9 cellular contexts compared by ENCODE assay signal in the genomic region with DNA sequence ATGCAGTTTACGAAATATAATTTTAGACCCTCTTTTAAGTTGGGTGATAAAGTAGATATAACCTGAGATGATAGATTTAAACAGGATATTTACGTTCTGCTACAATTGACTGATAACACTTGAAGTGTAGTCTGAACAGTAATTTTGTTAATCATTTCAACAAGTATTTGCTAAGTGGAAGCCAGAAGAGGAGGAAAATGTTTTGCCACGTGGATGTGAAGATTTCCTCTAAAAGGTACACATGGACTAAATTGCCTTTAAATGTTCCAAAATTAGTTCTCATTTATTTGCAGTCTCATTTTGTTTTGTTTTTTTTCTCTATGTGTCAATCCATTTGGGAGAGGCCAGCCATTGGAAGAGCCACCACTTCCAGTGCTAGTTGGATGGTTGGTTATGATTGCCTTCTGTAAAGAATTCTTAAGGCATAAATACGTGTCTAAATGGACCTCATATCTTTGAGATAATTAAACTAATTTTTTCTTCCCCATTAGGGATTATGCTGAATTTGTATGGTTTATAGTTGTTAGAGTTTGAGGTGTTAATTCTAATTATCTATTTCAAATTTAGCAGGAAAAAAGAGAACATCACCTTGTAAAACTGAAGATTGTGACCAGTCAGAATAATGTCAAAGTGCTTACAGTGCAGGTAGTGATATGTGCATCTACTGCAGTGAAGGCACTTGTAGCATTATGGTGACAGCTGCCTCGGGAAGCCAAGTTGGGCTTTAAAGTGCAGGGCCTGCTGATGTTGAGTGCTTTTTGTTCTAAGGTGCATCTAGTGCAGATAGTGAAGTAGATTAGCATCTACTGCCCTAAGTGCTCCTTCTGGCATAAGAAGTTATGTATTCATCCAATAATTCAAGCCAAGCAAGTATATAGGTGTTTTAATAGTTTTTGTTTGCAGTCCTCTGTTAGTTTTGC. TPM values are rescaled to one million over a fixed set of nuclear protein-coding genes. Genes with fewer than 3 reads are reported as not detected.
DNase-seq lines count a peak whose midpoint lies in the region; ATAC-seq, FAIRE-seq and TF ChIP-seq lines count a peak whose summit lies in the region.
"Had no signal": no experiment of that assay in that cellular context is flagged by ENCODE, and none has a peak within 500 bp of the region (broad histone marks: within the 10 kb centered on the region; RNA-seq: fewer than 3 reads in every experiment).

No MANE protein-coding gene starts in this region.

- intact Hi-C loops in HCT116 (cut with micrococcal nuclease) = no loop called here
- intact Hi-C loops in uterus (cut with DNase I; ENCODE audit: low total_unique reads) = no loop called here

- H3K4me1 ChIP-seq in HCT116 (ENCODE audit: control insufficient read depth in 1 of 2, insufficient read depth in 2 of 2, low read length in 2 of 2) = peaks cover 0 to 15% of the 10 kb centered on the region in 2 experiments; a peak in 2 of 4 replicates
- peaks cover 21% of the 10 kb centered on the region for H3K4me1 ChIP-seq in keratinocyte (ENCODE audit: control insufficient read depth, extremely low read depth, insufficient read depth, low read length)
- no peaks in the 10 kb centered on the region for H3K4me1 ChIP-seq in uterus

- H4K20me1 ChIP-seq in HCT116 (ENCODE audit: insufficient read depth) (peaks cover 36% of the 10 kb centered on the region; the same call in 1 of the 2 replicates), keratinocyte (ENCODE audit: control insufficient read depth, extremely low read depth, insufficient read depth, low read length) (peaks cover 10% of the 10 kb centered on the region)

- H3K9me3 Mint-ChIP-seq in activated CD8-positive, alpha-beta T cell treated with anti-CD3 and anti-CD28 coated beads, Interleukin-2, amount 10 ng/mL, durations not matched to agents 7 days and 5 days (ENCODE audit: insufficient read depth) = no peaks in the 10 kb centered on the region

- H3K4me2 ChIP-seq in HCT116 (ENCODE audit: low read length) (peak overlapping the region; percentile 76), keratinocyte (ENCODE audit: control insufficient read depth, extremely low read depth, insufficient read depth, low read depth, low read length) (peak overlapping the region; percentile 88)

- H3K79me2 ChIP-seq in HCT116 (ENCODE audit: insufficient read depth, low read length) (peaks cover 44% of the 10 kb centered on the region), keratinocyte (ENCODE audit: control insufficient read depth, insufficient read depth, low read length) (peaks cover 39% of the 10 kb centered on the region)

- TF ChIP-seq POLR2A in HCT116 (IDR thresholded peaks at IDR 0.05; ENCODE audit: borderline replicate concordance, extremely low read depth, insufficient read depth, insufficient read length) (no peak), uterus (IDR thresholded peaks at IDR 0.05) (no peak)

- H3K9ac ChIP-seq in HCT116 (ENCODE audit: low read length) (peak overlapping the region; percentile 75), keratinocyte (ENCODE audit: control insufficient read depth, extremely low read depth, insufficient read depth, low read length) (peak overlapping the region; percentile 90)

- H3K27me3 ChIP-seq in HCT116 (ENCODE audit: insufficient read depth, low read length) = peaks cover 15% of the 10 kb centered on the region
- H3K27me3 ChIP-seq in keratinocyte (ENCODE audit: control insufficient read depth, extremely low read depth, insufficient read depth, low read length) = no peaks in the 10 kb centered on the region
- no peaks in the 10 kb centered on the region for H3K27me3 ChIP-seq in uterus

- H3K36me3 ChIP-seq in HCT116 (ENCODE audit: control insufficient read depth in 1 of 2, insufficient read depth in 2 of 2, low read length in 2 of 2) (peaks cover 44 to 52% of the 10 kb centered on the region in 2 experiments), keratinocyte (ENCODE audit: control insufficient read depth in 2 of 2, extremely low read depth in 1 of 2, insufficient read depth in 2 of 2, low read length in 2 of 2) (peaks cover 8 to 45% of the 10 kb centered on the region in 2 experiments), uterus (no peaks in the 10 kb centered on the region)

- H3K4me1 Mint-ChIP-seq in activated CD8-positive, alpha-beta T cell treated with anti-CD3 and anti-CD28 coated beads, Interleukin-2, amount 10 ng/mL, durations not matched to agents 7 days and 5 days (ENCODE audit: low read depth) = peaks cover 58% of the 10 kb centered on the region

- H3K27me3 Mint-ChIP-seq in activated CD8-positive, alpha-beta T cell treated with anti-CD3 and anti-CD28 coated beads, Interleukin-2, amount 10 ng/mL, durations not matched to agents 7 days and 5 days (ENCODE audit: low read depth) = no peaks in the 10 kb centered on the region

- no peaks in the 10 kb centered on the region for H3K9me1 ChIP-seq in keratinocyte (ENCODE audit: control insufficient read depth, extremely low read depth, insufficient read depth, low read length)

- DNase-seq in AG09309 (ENCODE audit: low read depth) (no peak), HCT116 (ENCODE audit: low read depth, low spot score) (no peak), keratinocyte (ENCODE audit: low read depth, low spot score) (no peak), substantia nigra (lab: John Stamatoyannopoulos, UW) (no peak), uterus (no peak), NCI-H128 (lab: John Stamatoyannopoulos, UW; ENCODE audit: unreplicated experiment) (no peak)
- DNase-seq in activated CD8-positive, alpha-beta T cell treated with anti-CD3 and anti-CD28 coated beads, Interleukin-2, amount 10 ng/mL, durations not matched to agents 7 days and 5 days = no peak

- H3K27ac Mint-ChIP-seq in activated CD8-positive, alpha-beta T cell treated with anti-CD3 and anti-CD28 coated beads, Interleukin-2, amount 10 ng/mL, durations not matched to agents 7 days and 5 days = no peak overlapping the region

- dilution Hi-C loops in keratinocyte (cut with MboI; ENCODE audit: extremely low pct_ligation_motif_present, low sequenced_read_pairs) = no loop called here

- peaks cover 56% of the 10 kb centered on the region for H3K36me3 Mint-ChIP-seq in activated CD8-positive, alpha-beta T cell treated with anti-CD3 and anti-CD28 coated beads, Interleukin-2, amount 10 ng/mL, durations not matched to agents 7 days and 5 days (ENCODE audit: low read depth)

- RAD21 ChIA-PET in HCT116 (lab: Charles Lee; ENCODE audit: low non-redundant PET in 1 of 2, low total read pairs in 2 of 2, uncharacterized antibody in 2 of 2, unreplicated experiment in 2 of 2) = no interaction called here

- H3K27ac ChIP-seq in HCT116 (ENCODE audit: low read depth, low read length) = peak overlapping the region; percentile 98; the same call in 1 of the 2 replicates
- H3K27ac ChIP-seq in keratinocyte (ENCODE audit: control insufficient read depth, insufficient read depth, low read length) = peak overlapping the region; percentile 76
- no peak overlapping the region for H3K27ac ChIP-seq in substantia nigra (ENCODE audit: low read depth, low read length, poor library complexity, severe bottlenecking)
- H3K27ac ChIP-seq in uterus = no peak overlapping the region

- ATAC-seq in HCT116 (no peak), GM19452 (IDR thresholded peaks at IDR 0.05; ENCODE audit: unreplicated experiment) (no peak)
- ATAC-seq in activated CD8-positive, alpha-beta T cell treated with anti-CD3 and anti-CD28 coated beads, Interleukin-2, amount 10 ng/mL, durations not matched to agents 7 days and 5 days = no peak

- H3K9me3 ChIP-seq in HCT116 (ENCODE audit: control insufficient read depth in 1 of 2, insufficient read depth in 1 of 2, low read depth in 1 of 2, low read length in 2 of 2) (no peaks in the 10 kb centered on the region), keratinocyte (ENCODE audit: control insufficient read depth, low read depth, low read length) (no peaks in the 10 kb centered on the region), uterus (no peaks in the 10 kb centered on the region)

- H3K4me3 Mint-ChIP-seq in activated CD8-positive, alpha-beta T cell treated with anti-CD3 and anti-CD28 coated beads, Interleukin-2, amount 10 ng/mL, durations not matched to agents 7 days and 5 days = peak overlapping the region; percentile 98

- H3K9me2 ChIP-seq in HCT116 (ENCODE audit: insufficient read depth) = no peaks in the 10 kb centered on the region

- H3K4me3 ChIP-seq in AG09309 (ENCODE audit: control insufficient read depth, low read depth, low read length) (peak overlapping the region; percentile 59; the same call in 1 of the 2 replicates), HCT116 (replicated peaks in 1 of 2; ENCODE audit: low read depth in 1 of 2, low read length in 2 of 2) (peak overlapping the region; percentile 59 to 63), keratinocyte (ENCODE audit: control insufficient read depth in 2 of 3, extremely low read depth in 1 of 3, insufficient read depth in 2 of 3, low read depth in 1 of 3, low read length in 3 of 3) (peak overlapping the region; percentile 55 to 93 (median 92)), uterus (no peak overlapping the region)
- H3K4me3 ChIP-seq: lung had no signal

- TF ChIP-seq RAD21 in HCT116 (IDR thresholded peaks at IDR 0.05; ENCODE audit: low read depth) = no peak

- no peak overlapping the region for H2AFZ ChIP-seq in HCT116 (ENCODE audit: low read depth, low read length, poor library complexity, severe bottlenecking)
- H2AFZ ChIP-seq in keratinocyte (ENCODE audit: control insufficient read depth, low read length) = no peak overlapping the region

- CTCF ChIA-PET in HCT116 (lab: Charles Lee) = interaction anchor here (1.2 kb wide), 1 partner anchor 37 kb away, joined by 4 read pairs; no protein-coding TSS in a partner anchor
- CTCF ChIA-PET in activated CD8-positive, alpha-beta T cell treated with anti-CD3 and anti-CD28 coated beads, Interleukin-2, amount 10 ng/mL, durations not matched to agents 7 days and 5 days (lab: Charles Lee) = interaction anchor here (1.2 kb wide), 1 partner anchor 36 kb away, joined by 7 read pairs; no protein-coding TSS in a partner anchor

- BruUV-seq in HCT116 (replicated peaks; lab: Mats Ljungman, UMichigan) = no TSS peak

- FAIRE-seq in keratinocyte (lab: Jason Lieb, UNC) = no peak

- POLR2A ChIA-PET in HCT116 (lab: Charles Lee) = no interaction called here
- POLR2A ChIA-PET in activated CD8-positive, alpha-beta T cell treated with anti-CD3 and anti-CD28 coated beads, Interleukin-2, amount 10 ng/mL, durations not matched to agents 7 days and 5 days (lab: Charles Lee) = no interaction called here

- no peak for TF ChIP-seq CTCF in AG09309 (IDR thresholded peaks at IDR 0.05; ENCODE audit: control insufficient read depth, insufficient read depth, low read depth, low read length, missing control alignments)
- TF ChIP-seq CTCF in HCT116 (IDR thresholded peaks at IDR 0.05 in 2 of 3, conservative IDR thresholded peaks at IDR 0.05 in 1 of 3; ENCODE audit: borderline replicate concordance in 1 of 3, insufficient read depth in 1 of 3, low read depth in 2 of 3, low read length in 2 of 3) = no peak
- TF ChIP-seq CTCF in keratinocyte (optimal IDR thresholded peaks at IDR 0.05 in 1 of 3, IDR thresholded peaks at IDR 0.05 in 1 of 3, conservative IDR thresholded peaks at IDR 0.05 in 1 of 3; ENCODE audit: extremely low read depth in 1 of 3, insufficient read depth in 2 of 3, low read length in 3 of 3) = no peak
- no peak for TF ChIP-seq CTCF in uterus (IDR thresholded peaks at IDR 0.05)

RNA-seq across cellular contexts. Expression of gene MIR17HG, which starts 2.8 kb away (rescaled TPM):
- total RNA-seq in HCT116 (2021; ENCODE audit: unreplicated experiment) = 10.3 TPM
- polyA plus RNA-seq in HCT116 (2012) = 0.82 and 0.95 TPM in 2 replicates
- total RNA-seq in activated CD8-positive, alpha-beta T cell treated with anti-CD3 and anti-CD28 coated beads, Interleukin-2, amount 10 ng/mL, durations not matched to agents 7 days and 5 days = 1 to 10 TPM; 8.1 to 9.9 TPM
- 0.83 to 2.9 TPM (median 0.91 TPM) in 3 replicates for polyA plus RNA-seq in keratinocyte
- 2.4 TPM for polyA plus RNA-seq in keratinocyte (2011; ENCODE audit: low read depth)
- 0.06 TPM in 1 of 2 replicates, not detected in the other for polyA plus RNA-seq in keratinocyte (2011; cell fraction: cytosol; rRNA removed)
- 0.93 and 2.7 TPM in 2 replicates for polyA plus RNA-seq in keratinocyte (2011; cell fraction: nucleus; rRNA removed)
- polyA plus RNA-seq in keratinocyte (2012; ENCODE audit: low replicate concordance) = 0.92 and 4.1 TPM in 2 replicates
- 1.8 to 6.7 TPM (median 2.0 TPM) in 3 replicates for polyA minus RNA-seq in keratinocyte
- polyA minus RNA-seq in keratinocyte (2011; cell fraction: cytosol; rRNA and poly(A)+ RNA removed) = not detected
- polyA minus RNA-seq in keratinocyte (2011; cell fraction: nucleus; rRNA and poly(A)+ RNA removed) = 3.2 and 3.8 TPM in 2 replicates
- total RNA-seq in uterus = 10 to 100 TPM in 1 of 4 donors, 1 to 10 TPM in 3; 3.3 to 16.2 (median 4.6) TPM

RNA-seq across cellular contexts. Expression of gene GPC5, which starts 48.2 kb away (rescaled TPM):
- total RNA-seq in HCT116 (2021; ENCODE audit: unreplicated experiment) = not detected
- not detected in 2 replicates for polyA plus RNA-seq in HCT116 (2012)
- not detected for total RNA-seq in activated CD8-positive, alpha-beta T cell treated with anti-CD3 and anti-CD28 coated beads, Interleukin-2, amount 10 ng/mL, durations not matched to agents 7 days and 5 days
- 0.10 to 0.17 TPM (median 0.10 TPM) in 3 replicates for polyA plus RNA-seq in keratinocyte
- polyA plus RNA-seq in keratinocyte (2011; ENCODE audit: low read depth) = 3.5 TPM
- 0.16 TPM in 1 of 2 replicates, not detected in the other for polyA plus RNA-seq in keratinocyte (2011; cell fraction: cytosol; rRNA removed)
- 0.25 and 0.37 TPM in 2 replicates for polyA plus RNA-seq in keratinocyte (2011; cell fraction: nucleus; rRNA removed)
- polyA plus RNA-seq in keratinocyte (2012; ENCODE audit: low replicate concordance) = 0.11 and 0.72 TPM in 2 replicates
- 1.8 TPM in 1 of 3 replicates, not detected in the others for polyA minus RNA-seq in keratinocyte
- polyA minus RNA-seq in keratinocyte (2011; cell fraction: cytosol; rRNA and poly(A)+ RNA removed) = not detected
- 0.93 TPM in 1 of 2 replicates, not detected in the other for polyA minus RNA-seq in keratinocyte (2011; cell fraction: nucleus; rRNA and poly(A)+ RNA removed)
- total RNA-seq in uterus = 10 to 100 TPM in 1 of 4 donors, 1 to 10 TPM in 1, under 1 TPM in 1, not detected in 1; 0.24 to 30.8 (median 1.8) TPM

Comparison
In these comparisons a context has a peak if more than half of its experiments do, and no peak if none do; other contexts are left out.
1. H3K4me3 ChIP-seq: peak in AG09309 (single experiment), HCT116 (2 of 2) and keratinocyte (3 of 3); none in uterus (0 of 2).
2. H3K27ac ChIP-seq: peak in HCT116 (single experiment) and keratinocyte (single experiment); none in substantia nigra (single experiment) and uterus (0 of 2).